Comparison of ENCODE assay signal across 1 cellular context in the genomic region with DNA sequence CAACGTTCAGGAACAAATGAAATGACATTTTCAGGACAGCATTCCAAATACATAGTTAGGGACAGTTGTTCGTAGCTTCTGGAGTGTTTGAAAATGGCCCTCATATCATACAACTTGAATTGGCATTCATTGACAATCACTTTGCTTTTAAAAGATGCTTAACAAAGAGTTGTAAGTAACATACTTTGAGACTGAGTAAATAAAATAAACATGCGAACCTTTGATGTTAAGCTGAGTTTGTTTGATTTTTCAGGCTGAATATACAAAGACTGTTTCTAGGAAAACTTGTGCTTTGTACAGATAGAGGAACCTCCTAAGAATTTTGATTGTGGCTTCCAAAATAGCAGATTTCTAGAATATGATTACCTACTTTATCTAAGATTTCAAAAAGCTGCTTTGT.
TF ChIP-seq lines count a peak whose summit lies in the region.

No MANE protein-coding gene starts in this region.

TF ChIP-seq in HepG2, 621 proteins besides CTCF, POLR2A, EP300 and RAD21 (continued from another document and continues in another):
- TF ChIP-seq ATF6 (CRISPR knock-in tag; conservative IDR thresholded peaks at IDR 0.05) = no peak
- TF ChIP-seq ZSCAN29 (CRISPR knock-in tag; conservative IDR thresholded peaks at IDR 0.05) = no peak
- no peak for TF ChIP-seq JARID2 (CRISPR knock-in tag; IDR thresholded peaks at IDR 0.05; ENCODE audit: insufficient replicate concordance)
- no peak for TF ChIP-seq ZFP36L2 (CRISPR knock-in tag; IDR thresholded peaks at IDR 0.05)
- no peak for TF ChIP-seq ZNF20 (CRISPR knock-in tag; IDR thresholded peaks at IDR 0.05)
- TF ChIP-seq HOXD1 (CRISPR knock-in tag; IDR thresholded peaks at IDR 0.05) = no peak
- no peak for TF ChIP-seq JUN (CRISPR knock-in tag; IDR thresholded peaks at IDR 0.05)
- no peak for TF ChIP-seq ATF7 (IDR thresholded peaks at IDR 0.05)
- TF ChIP-seq ATF7 (CRISPR knock-in tag; IDR thresholded peaks at IDR 0.05) = no peak
- TF ChIP-seq ZNF781 (CRISPR knock-in tag; IDR thresholded peaks at IDR 0.05; ENCODE audit: borderline replicate concordance, not compliant biosample characterization) = no peak
- TF ChIP-seq MZF1 (CRISPR knock-in tag; IDR thresholded peaks at IDR 0.05; ENCODE audit: borderline replicate concordance) = no peak
- no peak for TF ChIP-seq ZNF256 (CRISPR knock-in tag; conservative IDR thresholded peaks at IDR 0.05)
- TF ChIP-seq CBX1 (IDR thresholded peaks at IDR 0.05; ENCODE audit: low read depth) = no peak
- TF ChIP-seq ZFP36 (IDR thresholded peaks at IDR 0.05; ENCODE audit: borderline replicate concordance, low read depth, low read length, partially characterized antibody) = no peak
- TF ChIP-seq ARID4A (CRISPR knock-in tag; IDR thresholded peaks at IDR 0.05; ENCODE audit: borderline replicate concordance) = no peak
- TF ChIP-seq TBL1XR1 (IDR thresholded peaks at IDR 0.05; ENCODE audit: borderline replicate concordance, low read length, partially characterized antibody) = peak; percentile 95
- TF ChIP-seq CEBPG (CRISPR knock-in tag; IDR thresholded peaks at IDR 0.05) = no peak
- no peak for TF ChIP-seq AFF4 (CRISPR knock-in tag; IDR thresholded peaks at IDR 0.05)
- no peak for TF ChIP-seq TFDP1 (CRISPR knock-in tag; IDR thresholded peaks at IDR 0.05; ENCODE audit: borderline replicate concordance)
- TF ChIP-seq SAP130 (CRISPR knock-in tag; IDR thresholded peaks at IDR 0.05; ENCODE audit: low read depth) = peak; percentile 46; the same call in 1 of the 2 replicates
- no peak for TF ChIP-seq ZNF343 (CRISPR knock-in tag; IDR thresholded peaks at IDR 0.05)
- TF ChIP-seq NCOA5 (CRISPR knock-in tag; IDR thresholded peaks at IDR 0.05) = no peak
- no peak for TF ChIP-seq ZNF878 (CRISPR knock-in tag; IDR thresholded peaks at IDR 0.05)
- no peak for TF ChIP-seq KDM2A (CRISPR knock-in tag; IDR thresholded peaks at IDR 0.05; ENCODE audit: borderline replicate concordance, low read depth)
- TF ChIP-seq GLMP (CRISPR knock-in tag; IDR thresholded peaks at IDR 0.05; ENCODE audit: borderline replicate concordance) = no peak
- TF ChIP-seq, protein P1, sequence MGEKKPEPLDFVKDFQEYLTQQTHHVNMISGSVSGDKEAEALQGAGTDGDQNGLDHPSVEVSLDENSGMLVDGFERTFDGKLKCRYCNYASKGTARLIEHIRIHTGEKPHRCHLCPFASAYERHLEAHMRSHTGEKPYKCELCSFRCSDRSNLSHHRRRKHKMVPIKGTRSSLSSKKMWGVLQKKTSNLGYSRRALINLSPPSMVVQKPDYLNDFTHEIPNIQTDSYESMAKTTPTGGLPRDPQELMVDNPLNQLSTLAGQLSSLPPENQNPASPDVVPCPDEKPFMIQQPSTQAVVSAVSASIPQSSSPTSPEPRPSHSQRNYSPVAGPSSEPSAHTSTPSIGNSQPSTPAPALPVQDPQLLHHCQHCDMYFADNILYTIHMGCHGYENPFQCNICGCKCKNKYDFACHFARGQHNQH (CRISPR knock-in tag; IDR thresholded peaks at IDR 0.05) = no peak
- TF ChIP-seq SMAD1 (CRISPR knock-in tag; IDR thresholded peaks at IDR 0.05; ENCODE audit: borderline replicate concordance, low read depth) = no peak
- TF ChIP-seq ZNF772 (CRISPR knock-in tag; IDR thresholded peaks at IDR 0.05) = no peak
- TF ChIP-seq SOX6 (IDR thresholded peaks at IDR 0.05) = no peak
- TF ChIP-seq SOX6 (CRISPR knock-in tag; IDR thresholded peaks at IDR 0.05) = peak; percentile 86
- no peak for TF ChIP-seq STAG1 (CRISPR knock-in tag; IDR thresholded peaks at IDR 0.05)
- TF ChIP-seq, protein P2, sequence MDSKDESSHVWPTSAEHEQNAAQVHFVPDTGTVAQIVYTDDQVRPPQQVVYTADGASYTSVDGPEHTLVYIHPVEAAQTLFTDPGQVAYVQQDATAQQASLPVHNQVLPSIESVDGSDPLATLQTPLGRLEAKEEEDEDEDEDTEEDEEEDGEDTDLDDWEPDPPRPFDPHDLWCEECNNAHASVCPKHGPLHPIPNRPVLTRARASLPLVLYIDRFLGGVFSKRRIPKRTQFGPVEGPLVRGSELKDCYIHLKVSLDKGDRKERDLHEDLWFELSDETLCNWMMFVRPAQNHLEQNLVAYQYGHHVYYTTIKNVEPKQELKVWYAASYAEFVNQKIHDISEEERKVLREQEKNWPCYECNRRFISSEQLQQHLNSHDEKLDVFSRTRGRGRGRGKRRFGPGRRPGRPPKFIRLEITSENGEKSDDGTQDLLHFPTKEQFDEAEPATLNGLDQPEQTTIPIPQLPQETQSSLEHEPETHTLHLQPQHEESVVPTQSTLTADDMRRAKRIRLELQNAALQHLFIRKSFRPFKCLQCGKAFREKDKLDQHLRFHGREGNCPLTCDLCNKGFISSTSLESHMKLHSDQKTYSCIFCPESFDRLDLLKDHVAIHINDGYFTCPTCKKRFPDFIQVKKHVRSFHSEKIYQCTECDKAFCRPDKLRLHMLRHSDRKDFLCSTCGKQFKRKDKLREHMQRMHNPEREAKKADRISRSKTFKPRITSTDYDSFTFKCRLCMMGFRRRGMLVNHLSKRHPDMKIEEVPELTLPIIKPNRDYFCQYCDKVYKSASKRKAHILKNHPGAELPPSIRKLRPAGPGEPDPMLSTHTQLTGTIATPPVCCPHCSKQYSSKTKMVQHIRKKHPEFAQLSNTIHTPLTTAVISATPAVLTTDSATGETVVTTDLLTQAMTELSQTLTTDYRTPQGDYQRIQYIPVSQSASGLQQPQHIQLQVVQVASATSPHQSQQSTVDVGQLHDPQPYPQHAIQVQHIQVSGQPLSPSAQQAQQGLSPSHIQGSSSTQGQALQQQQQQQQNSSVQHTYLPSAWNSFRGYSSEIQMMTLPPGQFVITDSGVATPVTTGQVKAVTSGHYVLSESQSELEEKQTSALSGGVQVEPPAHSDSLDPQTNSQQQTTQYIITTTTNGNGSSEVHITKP (CRISPR knock-in tag; IDR thresholded peaks at IDR 0.05; ENCODE audit: low read depth) = no peak
- no peak for TF ChIP-seq PHF21A (CRISPR knock-in tag; IDR thresholded peaks at IDR 0.05)
- TF ChIP-seq ZKSCAN5 (CRISPR knock-in tag; IDR thresholded peaks at IDR 0.05) = no peak
- TF ChIP-seq CBFB (CRISPR knock-in tag; IDR thresholded peaks at IDR 0.05) = no peak
- TF ChIP-seq MIXL1 (CRISPR knock-in tag; IDR thresholded peaks at IDR 0.05) = 0 out of 2 replicates have a peak, but pooled peaks have one; percentile 38
- TF ChIP-seq DZIP1 (CRISPR knock-in tag; IDR thresholded peaks at IDR 0.05) = no peak
- TF ChIP-seq ZNF430 (CRISPR knock-in tag; IDR thresholded peaks at IDR 0.05) = no peak
- no peak for TF ChIP-seq ZSCAN12 (CRISPR knock-in tag; IDR thresholded peaks at IDR 0.05)
